In the genomic region with DNA sequence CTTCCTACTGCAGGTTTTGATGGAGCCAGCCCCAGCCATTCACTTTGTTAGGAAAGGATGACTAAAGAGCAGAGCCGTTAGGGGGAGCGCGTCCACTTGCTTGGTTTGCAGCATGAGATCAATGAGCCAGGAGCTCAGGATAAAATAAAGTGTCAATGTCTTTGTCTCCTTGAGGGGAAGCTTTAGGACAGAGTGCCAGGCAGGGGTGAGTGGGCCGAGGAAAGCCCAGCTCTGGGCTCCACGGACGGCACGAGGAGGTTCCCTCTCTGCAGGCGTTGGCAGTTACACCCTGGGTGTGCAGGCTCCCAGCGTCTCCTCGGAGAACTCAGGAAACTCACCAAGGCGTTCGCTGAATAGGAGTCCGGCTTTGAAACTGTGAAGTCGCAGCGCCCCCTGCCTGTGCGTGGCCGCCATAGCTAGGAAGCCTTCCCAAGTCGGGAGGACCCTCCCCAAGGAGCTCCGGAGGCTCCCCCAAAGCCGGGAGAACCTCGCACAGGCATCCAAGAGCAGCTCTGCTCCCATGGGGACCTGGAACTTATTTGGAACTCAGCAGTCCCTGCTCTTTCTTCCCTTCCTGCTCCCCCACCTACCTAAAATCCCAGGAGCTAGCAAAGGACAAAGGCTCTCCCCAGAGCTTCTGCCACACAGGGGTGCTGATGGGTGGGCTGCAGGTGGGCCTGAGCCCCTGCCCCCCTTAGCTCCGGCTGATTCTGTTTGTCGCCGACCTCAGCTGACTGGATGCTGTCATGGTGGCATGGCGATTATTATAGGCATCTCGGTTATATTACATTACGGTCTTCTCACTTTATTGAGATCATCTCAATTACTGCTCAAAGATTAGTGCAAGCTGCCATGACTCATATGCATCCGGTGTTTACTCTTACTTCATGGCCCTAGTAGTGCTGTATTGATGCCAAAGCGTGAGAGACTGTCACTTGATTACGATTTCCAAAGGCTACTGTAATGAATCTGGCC, we compare ENCODE assay signal across 7 cellular contexts. TPM values are rescaled to one million over a fixed set of nuclear protein-coding genes. Genes with fewer than 3 reads are reported as not detected.
DNase-seq lines count a peak whose midpoint lies in the region; ATAC-seq and TF ChIP-seq lines count a peak whose summit lies in the region.

No MANE protein-coding gene starts in this region.

- ATAC-seq in left ventricle myocardium superior: peak; percentile 93

- intact Hi-C loops in left ventricle myocardium superior (cut with micrococcal nuclease): loop anchor here (5.0 to 10.0 kb wide), 2 partner anchors 292 to 449 kb away; no protein-coding TSS in a partner anchor
- intact Hi-C loops in uterus (cut with DNase I; ENCODE audit: low total_unique reads): loop anchor here (5.0 kb wide), 1 partner anchor 464 kb away; no protein-coding TSS in a partner anchor

- H3K9me3 ChIP-seq in uterus: no peaks in the 10 kb centered on the region

- no peak overlapping the region for H3K4me3 ChIP-seq in uterus

- in situ Hi-C loops in GM13977 (cut with MboI; ENCODE audit: low pct_unique_long_range_greater_than_20kb, low sequenced_read_pairs, unreplicated experiment): loop anchor here (25.0 kb wide), 1 partner anchor 439 kb away; no protein-coding TSS in a partner anchor

- TF ChIP-seq POLR2A in uterus (IDR thresholded peaks at IDR 0.05): no peak

- peak; percentile 84 for DNase-seq in GM13977 (ENCODE audit: low spot score)
- DNase-seq in NCI-H1105 treated with DMSO at 0.1 percent for 48 hours (lab: John Stamatoyannopoulos, UW): peak; percentile 71
- peak; percentile 61 to 74 for DNase-seq in SW 1271 (lab: John Stamatoyannopoulos, UW)
- peak; percentile 73 for DNase-seq in amniotic stem cell (lab: John Stamatoyannopoulos, UW)
- DNase-seq in left ventricle myocardium superior: peak; percentile 84
- peak; percentile 48 for DNase-seq in pulmonary artery endothelial cell (ENCODE audit: low read depth, low spot score)
- peak; percentile 62 to 67 for DNase-seq in uterus

- TF ChIP-seq CTCF in GM13977 (IDR thresholded peaks at IDR 0.05; ENCODE audit: extremely low read depth, insufficient read depth, missing control alignments) (peak; percentile 95), uterus (IDR thresholded peaks at IDR 0.05) (peak; percentile 75 to 93 (median 86))

- H3K4me1 ChIP-seq in uterus: no peaks in the 10 kb centered on the region

- H3K27ac ChIP-seq in uterus: no peak overlapping the region

- H3K27me3 ChIP-seq in uterus: peaks cover 0 to 35% of the 10 kb centered on the region in 2 donors

- no peaks in the 10 kb centered on the region for H3K36me3 ChIP-seq in uterus

RNA-seq across cellular contexts. Expression of a gene that starts 34.4 kb away (rescaled TPM):
- not detected for total RNA-seq in left ventricle myocardium superior
- total RNA-seq in pulmonary artery endothelial cell: not detected in 2 replicates
- total RNA-seq in uterus: not detected
